Comparison of ENCODE assay signal across 11 cellular contexts in genomic region chr10:86017841-86018734, GRCh38.
DNase-seq lines count a peak whose midpoint lies in the region; ATAC-seq and TF ChIP-seq lines count a peak whose summit lies in the region.
"Had no signal": no experiment of that assay in that cellular context is flagged by ENCODE, and none has a peak within 500 bp of the region (broad histone marks: within the 10 kb centered on the region; RNA-seq: fewer than 3 reads in every experiment).

No MANE protein-coding gene starts in this region.

- intact Hi-C loops in activated B cell treated with CpG ODN at 0.5 μM for 24 hours (cut with micrococcal nuclease): no loop called here

- H3K27ac Mint-ChIP-seq in stimulated activated naive CD8-positive, alpha-beta T cell treated with anti-CD3 and anti-CD28 coated beads, Interleukin-15, amount 100 ng/mL, for 72 hours: no peak overlapping the region
- H3K27ac Mint-ChIP-seq in activated B cell treated with CpG ODN at 0.5 μM for 24 hours: no peak overlapping the region
- no peak overlapping the region for H3K27ac Mint-ChIP-seq in activated CD4-positive, alpha-beta memory T cell treated with anti-CD3 and anti-CD28 coated beads, Interleukin-2, amount 10 ng/mL, durations not matched to agents 7 days and 5 days
- H3K27ac Mint-ChIP-seq: activated naive CD4-positive, alpha-beta T cell treated with anti-CD3 and anti-CD28 coated beads, Interleukin-2, amount 50 U/mL, for 24 hours; immature natural killer cell had no signal

- no peak for TF ChIP-seq CTCF in activated B cell treated with CpG ODN at 0.5 μM for 24 hours (IDR thresholded peaks at IDR 0.05)

- no peaks in the 10 kb centered on the region for H3K36me3 Mint-ChIP-seq in activated B cell treated with CpG ODN at 0.5 μM for 24 hours (ENCODE audit: low read depth)
- no peaks in the 10 kb centered on the region for H3K36me3 Mint-ChIP-seq in activated CD4-positive, alpha-beta memory T cell treated with anti-CD3 and anti-CD28 coated beads, Interleukin-2, amount 10 ng/mL, durations not matched to agents 7 days and 5 days (ENCODE audit: low read depth)
- H3K36me3 Mint-ChIP-seq: activated naive CD4-positive, alpha-beta T cell treated with anti-CD3 and anti-CD28 coated beads, Interleukin-2, amount 50 U/mL, for 24 hours; immature natural killer cell had no signal

- no peaks in the 10 kb centered on the region for H3K4me1 Mint-ChIP-seq in stimulated activated naive CD8-positive, alpha-beta T cell treated with anti-CD3 and anti-CD28 coated beads, Interleukin-15, amount 100 ng/mL, for 72 hours
- H3K4me1 Mint-ChIP-seq in activated B cell treated with CpG ODN at 0.5 μM for 24 hours: peaks cover 21% of the 10 kb centered on the region
- no peaks in the 10 kb centered on the region for H3K4me1 Mint-ChIP-seq in activated CD4-positive, alpha-beta memory T cell treated with anti-CD3 and anti-CD28 coated beads, Interleukin-2, amount 10 ng/mL, durations not matched to agents 7 days and 5 days
- H3K4me1 Mint-ChIP-seq: activated naive CD4-positive, alpha-beta T cell treated with anti-CD3 and anti-CD28 coated beads, Interleukin-2, amount 50 U/mL, for 24 hours; immature natural killer cell had no signal

- H3K9me3 Mint-ChIP-seq in stimulated activated naive CD8-positive, alpha-beta T cell treated with anti-CD3 and anti-CD28 coated beads, Interleukin-15, amount 100 ng/mL, for 72 hours: no peaks in the 10 kb centered on the region
- no peaks in the 10 kb centered on the region for H3K9me3 Mint-ChIP-seq in activated B cell treated with CpG ODN at 0.5 μM for 24 hours
- no peaks in the 10 kb centered on the region for H3K9me3 Mint-ChIP-seq in activated CD4-positive, alpha-beta memory T cell treated with anti-CD3 and anti-CD28 coated beads, Interleukin-2, amount 10 ng/mL, durations not matched to agents 7 days and 5 days
- H3K9me3 Mint-ChIP-seq: activated naive CD4-positive, alpha-beta T cell treated with anti-CD3 and anti-CD28 coated beads, Interleukin-2, amount 50 U/mL, for 24 hours; immature natural killer cell had no signal

- POLR2A ChIA-PET in activated B cell treated with CpG ODN at 0.5 μM for 24 hours (lab: Charles Lee): no interaction called here
- POLR2A ChIA-PET in activated CD4-positive, alpha-beta memory T cell treated with anti-CD3 and anti-CD28 coated beads, Interleukin-2, amount 10 ng/mL, durations not matched to agents 7 days and 5 days (lab: Charles Lee): no interaction called here

- peak; percentile 27 for ATAC-seq in stimulated activated naive CD8-positive, alpha-beta T cell treated with anti-CD3 and anti-CD28 coated beads, Interleukin-15, amount 100 ng/mL, for 72 hours
- no peak for ATAC-seq in stimulated activated naive CD8-positive, alpha-beta T cell treated with anti-CD3 and anti-CD28 coated beads, Interleukin-15, Interleukin-2, amounts not matched to agents 100 U/mL and 50 U/mL, for 24 hours
- ATAC-seq in activated B cell treated with CpG ODN at 0.5 μM for 24 hours (ENCODE audit: low read depth): peak; percentile 18

- peaks cover 20% of the 10 kb centered on the region for H3K27me3 Mint-ChIP-seq in stimulated activated naive CD8-positive, alpha-beta T cell treated with anti-CD3 and anti-CD28 coated beads, Interleukin-15, amount 100 ng/mL, for 72 hours
- peaks cover 7% of the 10 kb centered on the region for H3K27me3 Mint-ChIP-seq in activated B cell treated with CpG ODN at 0.5 μM for 24 hours
- peaks cover 6% of the 10 kb centered on the region for H3K27me3 Mint-ChIP-seq in activated CD4-positive, alpha-beta memory T cell treated with anti-CD3 and anti-CD28 coated beads, Interleukin-2, amount 10 ng/mL, durations not matched to agents 7 days and 5 days
- H3K27me3 Mint-ChIP-seq: activated naive CD4-positive, alpha-beta T cell treated with anti-CD3 and anti-CD28 coated beads, Interleukin-2, amount 50 U/mL, for 24 hours had no signal

- CTCF ChIA-PET in activated B cell treated with CpG ODN at 0.5 μM for 24 hours (lab: Charles Lee): no interaction called here
- CTCF ChIA-PET in activated CD4-positive, alpha-beta memory T cell treated with anti-CD3 and anti-CD28 coated beads, Interleukin-2, amount 10 ng/mL, durations not matched to agents 7 days and 5 days (lab: Charles Lee): interaction anchor here (1.3 kb wide), 1 partner anchor 22 kb away, joined by 5 read pairs; no protein-coding TSS in a partner anchor

- no peak for DNase-seq in stimulated activated naive CD8-positive, alpha-beta T cell treated with anti-CD3 and anti-CD28 coated beads, Interleukin-15, amount 100 ng/mL, for 72 hours
- DNase-seq in stimulated activated naive CD8-positive, alpha-beta T cell treated with anti-CD3 and anti-CD28 coated beads, Interleukin-15, Interleukin-2, amounts not matched to agents 100 U/mL and 50 U/mL, for 24 hours: no peak
- DNase-seq in HT1080 (ENCODE audit: low read depth) (peak; percentile 51), activated B cell treated with CpG ODN at 0.5 μM for 24 hours (no peak), activated T-cell treated with anti-CD3 and anti-CD28 coated beads for 4 hours (no peak), SKM-1 treated with dmso at 0.1 percent for 144 hours (lab: John Stamatoyannopoulos, UW; ENCODE audit: unreplicated experiment) (no peak), EL (no peak)
- no peak for DNase-seq in activated CD4-positive, alpha-beta memory T cell treated with anti-CD3 and anti-CD28 coated beads, Interleukin-2, amount 10 ng/mL, durations not matched to agents 7 days and 5 days
- DNase-seq: immature natural killer cell, sigmoid colon had no signal

- no peak overlapping the region for H3K4me3 Mint-ChIP-seq in stimulated activated naive CD8-positive, alpha-beta T cell treated with anti-CD3 and anti-CD28 coated beads, Interleukin-15, amount 100 ng/mL, for 72 hours
- H3K4me3 Mint-ChIP-seq in activated B cell treated with CpG ODN at 0.5 μM for 24 hours: no peak overlapping the region
- no peak overlapping the region for H3K4me3 Mint-ChIP-seq in activated CD4-positive, alpha-beta memory T cell treated with anti-CD3 and anti-CD28 coated beads, Interleukin-2, amount 10 ng/mL, durations not matched to agents 7 days and 5 days
- H3K4me3 Mint-ChIP-seq: activated naive CD4-positive, alpha-beta T cell treated with anti-CD3 and anti-CD28 coated beads, Interleukin-2, amount 50 U/mL, for 24 hours had no signal
